ENCODE assay signal across 26 cellular contexts in genomic region chr1:36303244-36303643, GRCh38. TPM values are rescaled to one million over a fixed set of nuclear protein-coding genes. Genes with fewer than 3 reads are reported as not detected.
DNase-seq lines count a peak whose midpoint lies in the region; TF ChIP-seq lines count a peak whose summit lies in the region.
"Had no signal": no experiment of that assay in that cellular context is flagged by ENCODE, and none has a peak within 500 bp of the region (broad histone marks: within the 10 kb centered on the region; RNA-seq: fewer than 3 reads in every experiment).

No MANE protein-coding gene starts in this region.

- no peak overlapping the region for H3K9ac ChIP-seq in endodermal cell (ENCODE audit: extremely low read depth, low read length, poor library complexity, severe bottlenecking)

- H3K27ac Mint-ChIP-seq in activated naive CD4-positive, alpha-beta T cell treated with anti-CD3 and anti-CD28 coated beads, Interleukin-2, amount 50 U/mL, for 24 hours, result peak overlapping the region; percentile 89
- no peak overlapping the region for H3K27ac Mint-ChIP-seq in endodermal cell
- peak overlapping the region; percentile 79 for H3K27ac Mint-ChIP-seq in type B pancreatic cell

- H3K4me1 Mint-ChIP-seq in activated naive CD4-positive, alpha-beta T cell treated with anti-CD3 and anti-CD28 coated beads, Interleukin-2, amount 50 U/mL, for 24 hours, result peaks cover 64% of the 10 kb centered on the region
- H3K4me1 Mint-ChIP-seq in endodermal cell (peaks cover 21% of the 10 kb centered on the region), type B pancreatic cell (ENCODE audit: unreplicated experiment) (peaks cover 15% of the 10 kb centered on the region)

- peaks cover 54% of the 10 kb centered on the region for H3K36me3 ChIP-seq in WERI-Rb-1
- H3K36me3 ChIP-seq in endodermal cell (ENCODE audit: control insufficient read depth, insufficient read depth, low read length), result peaks cover 53% of the 10 kb centered on the region

- no peak for DNase-seq in activated naive CD4-positive, alpha-beta T cell treated with anti-CD3 and anti-CD28 coated beads, Interleukin-2, amount 50 U/mL, for 16 hours
- no peak for DNase-seq in WERI-Rb-1
- DNase-seq in endodermal cell, result peak; percentile 14
- DNase-seq in type B pancreatic cell (ENCODE audit: extremely low spot score, unreplicated experiment), result no peak
- DNase-seq in amniotic stem cell (lab: John Stamatoyannopoulos, UW), result no peak
- no peak for DNase-seq in stimulated activated CD8-positive, alpha-beta memory T cell treated with anti-CD3 and anti-CD28 coated beads, Interleukin-4, amount 100 ng/mL, for 48 hours
- no peak for DNase-seq in NCI-H2196 treated with DMSO at 0.1 percent for 48 hours (lab: John Stamatoyannopoulos, UW; ENCODE audit: unreplicated experiment)
- DNase-seq: body of pancreas; colonic mucosa; gastrocnemius medialis; HCEC 1CT; left lung; NCI-H1092; NCI-H187 treated with DMSO at 0.1 percent for 48 hours; NCI-H345; NCI-H82; OCI-M1; stimulated activated CD4-positive, alpha-beta T cell treated with anti-CD3 and anti-CD28 coated beads, Interleukin-1b, Interleukin-23, amount 100 ng/mL, for 48 hours; T-helper 9 cell had no signal

- no peak overlapping the region for H3K4me3 ChIP-seq in WERI-Rb-1 (ENCODE audit: low read depth, low read length)
- no peak overlapping the region for H3K4me3 ChIP-seq in endodermal cell (ENCODE audit: low read length)
- H3K4me3 ChIP-seq: BLaER1 treated with 17β-estradiol and CSF1 and Interleukin-3, amounts not matched to agents 10 nM and 100 nM; body of pancreas; colonic mucosa; gastrocnemius medialis; hepatocyte; left lung; skin epidermis; thoracic aorta; vagina had no signal

- TF ChIP-seq CTCF in WERI-Rb-1 (IDR thresholded peaks at IDR 0.05; ENCODE audit: low read depth, low read length) (no peak), endodermal cell (conservative IDR thresholded peaks at IDR 0.05) (no peak), type B pancreatic cell (conservative IDR thresholded peaks at IDR 0.05) (no peak)

- no peaks in the 10 kb centered on the region for H3K27me3 ChIP-seq in WERI-Rb-1 (ENCODE audit: insufficient read depth, low read depth, severe bottlenecking)
- no peaks in the 10 kb centered on the region for H3K27me3 ChIP-seq in endodermal cell (ENCODE audit: control insufficient read depth, insufficient read depth, low read length, poor library complexity, severe bottlenecking)
- H3K27me3 ChIP-seq: BLaER1 treated with 17β-estradiol and CSF1 and Interleukin-3, amounts not matched to agents 10 nM and 100 nM; body of pancreas; colonic mucosa; gastrocnemius medialis; hepatocyte; left lung; vagina had no signal

- peak overlapping the region; percentile 47 for H3K4me3 Mint-ChIP-seq in activated naive CD4-positive, alpha-beta T cell treated with anti-CD3 and anti-CD28 coated beads, Interleukin-2, amount 50 U/mL, for 24 hours
- no peak overlapping the region for H3K4me3 Mint-ChIP-seq in endodermal cell
- H3K4me3 Mint-ChIP-seq in type B pancreatic cell, result no peak overlapping the region
- H3K4me3 Mint-ChIP-seq: activated T-helper 1 cell treated with anti-CD3 and anti-CD28 coated beads, Interleukin-12 subunit alpha, Interleukin-12 subunit beta, Interleukin-2, Interleukin-4 antibody, amounts not matched to agents 30 ng/mL and 10 ng/mL and 1 ng/mL, durations not matched to agents 14 hours and 24 hours and 36 hours had no signal

- WGBS in endodermal cell (ENCODE audit: insufficient coverage in 1 of 2, insufficient read length in 1 of 2), 2 experiments, result 89 to 95% methylated on average over 3 to 5 of the region's 5 CpGs

- no peaks in the 10 kb centered on the region for H3K9me3 Mint-ChIP-seq in activated naive CD4-positive, alpha-beta T cell treated with anti-CD3 and anti-CD28 coated beads, Interleukin-2, amount 50 U/mL, for 24 hours
- H3K9me3 Mint-ChIP-seq in endodermal cell (no peaks in the 10 kb centered on the region), type B pancreatic cell (no peaks in the 10 kb centered on the region)
- H3K9me3 Mint-ChIP-seq: activated T-helper 1 cell treated with anti-CD3 and anti-CD28 coated beads, Interleukin-12 subunit alpha, Interleukin-12 subunit beta, Interleukin-2, Interleukin-4 antibody, amounts not matched to agents 30 ng/mL and 10 ng/mL and 1 ng/mL, durations not matched to agents 14 hours and 24 hours and 36 hours had no signal

- no peaks in the 10 kb centered on the region for H3K9me3 ChIP-seq in WERI-Rb-1 (ENCODE audit: severe bottlenecking)
- H3K9me3 ChIP-seq in endodermal cell (ENCODE audit: control insufficient read depth, low read length), result no peaks in the 10 kb centered on the region
- H3K9me3 ChIP-seq: BLaER1 treated with 17β-estradiol and CSF1 and Interleukin-3, amounts not matched to agents 10 nM and 100 nM; body of pancreas; colonic mucosa; gastrocnemius medialis; left lung; thoracic aorta; vagina had no signal

- peaks cover 17% of the 10 kb centered on the region for H3K36me3 Mint-ChIP-seq in activated naive CD4-positive, alpha-beta T cell treated with anti-CD3 and anti-CD28 coated beads, Interleukin-2, amount 50 U/mL, for 24 hours
- H3K36me3 Mint-ChIP-seq in endodermal cell (ENCODE audit: low read depth) (peaks cover 62% of the 10 kb centered on the region), type B pancreatic cell (peaks cover 33% of the 10 kb centered on the region)

- peaks cover 26% of the 10 kb centered on the region for H3K4me1 ChIP-seq in endodermal cell (ENCODE audit: control insufficient read depth, insufficient read depth, low read length)

- H3K27ac ChIP-seq in WERI-Rb-1, result peak overlapping the region; percentile 22; the same call in 1 of the 2 replicates
- no peak overlapping the region for H3K27ac ChIP-seq in endodermal cell (ENCODE audit: low read depth, low read length)
- H3K27ac ChIP-seq: body of pancreas, colonic mucosa, thoracic aorta, vagina had no signal

- H3K27me3 Mint-ChIP-seq in activated naive CD4-positive, alpha-beta T cell treated with anti-CD3 and anti-CD28 coated beads, Interleukin-2, amount 50 U/mL, for 24 hours, result no peaks in the 10 kb centered on the region
- H3K27me3 Mint-ChIP-seq in endodermal cell (ENCODE audit: insufficient read depth), result peaks cover 2% of the 10 kb centered on the region
- H3K27me3 Mint-ChIP-seq in type B pancreatic cell, result peaks cover 2% of the 10 kb centered on the region

RNA-seq across cellular contexts. Expression of gene SH3D21, which starts 2.9 kb away (rescaled TPM):
- total RNA-seq in endodermal cell (10 to 100 TPM; 14.7 to 15.5 TPM), type B pancreatic cell (ENCODE audit: low replicate concordance) (15.7 and 32.5 TPM in 2 replicates)
- 11.3 TPM for polyA plus RNA-seq in endodermal cell (2013, experiment 1 of 2)
- polyA plus RNA-seq in endodermal cell (2013, experiment 2 of 2), result 12.9 TPM

RNA-seq across cellular contexts. Expression of gene EVA1B, which starts 20.2 kb away (rescaled TPM):
- 10 to 100 TPM; 14.1 to 16.3 TPM for total RNA-seq in endodermal cell
- polyA plus RNA-seq in endodermal cell (2013, experiment 1 of 2), result 26.5 TPM
- 28.6 TPM for polyA plus RNA-seq in endodermal cell (2013, experiment 2 of 2)
- 23.3 and 39.5 TPM in 2 replicates for total RNA-seq in type B pancreatic cell (ENCODE audit: low replicate concordance)
